In genomic region chr6:16741112-16742016, GRCh38 we compare ENCODE assay signal across 8 cellular contexts. TPM values are rescaled to one million over a fixed set of nuclear protein-coding genes. Genes with fewer than 3 reads are reported as not detected.
A peak's percentile ranks its signal among the peaks of the same experiment; 100 is the strongest.
DNase-seq lines count a peak whose midpoint lies in the region; ATAC-seq and TF ChIP-seq lines count a peak whose summit lies in the region.

No MANE protein-coding gene starts in this region.

- H3K9me3 Mint-ChIP-seq in activated naive CD8-positive, alpha-beta T cell (ENCODE audit: low read depth), result no peaks in the 10 kb centered on the region
- H3K9me3 Mint-ChIP-seq in mesothelial cell of epicardium, result no peaks in the 10 kb centered on the region

- no peaks in the 10 kb centered on the region for H3K27me3 Mint-ChIP-seq in activated naive CD8-positive, alpha-beta T cell
- no peaks in the 10 kb centered on the region for H3K27me3 Mint-ChIP-seq in mesothelial cell of epicardium (ENCODE audit: low read depth)

- CTCF ChIA-PET in GM10248 (lab: Yijun Ruan, JAX), result interaction anchor here (1.1 to 2.3 kb wide), 4 partner anchors 16 to 225 kb away, joined by 3 to 9 read pairs (median 4); no protein-coding TSS in a partner anchor

- POLR2A ChIA-PET in GM10248 (lab: Yijun Ruan, JAX), result no interaction called here

- H3K27ac Mint-ChIP-seq in activated naive CD8-positive, alpha-beta T cell, result peak overlapping the region; percentile 70
- peak overlapping the region; percentile 71 for H3K27ac Mint-ChIP-seq in mesothelial cell of epicardium

- H3K4me3 ChIP-seq in GM06990 (replicated peaks; ENCODE audit: low read depth, low read length), result no peak overlapping the region

- H3K36me3 Mint-ChIP-seq in activated naive CD8-positive, alpha-beta T cell, result peaks cover 24% of the 10 kb centered on the region
- H3K36me3 Mint-ChIP-seq in mesothelial cell of epicardium, result peaks cover 7% of the 10 kb centered on the region

- no peaks in the 10 kb centered on the region for H3K27me3 ChIP-seq in GM06990 (replicated peaks; ENCODE audit: control insufficient read depth, insufficient read depth, low read length)

- peaks cover 64% of the 10 kb centered on the region for H3K4me1 Mint-ChIP-seq in activated naive CD8-positive, alpha-beta T cell (ENCODE audit: low read depth)
- H3K4me1 Mint-ChIP-seq in mesothelial cell of epicardium, result peaks cover 84% of the 10 kb centered on the region

- TF ChIP-seq CTCF in GM06990 (IDR thresholded peaks at IDR 0.05; ENCODE audit: insufficient read depth, low read length, poor library complexity, severe bottlenecking) (no peak), mesothelial cell of epicardium (IDR thresholded peaks at IDR 0.05; ENCODE audit: unreplicated experiment) (no peak), GM10248 (IDR thresholded peaks at IDR 0.05; ENCODE audit: control extremely low read depth, extremely low read depth, low read depth, missing control alignments) (no peak)

- no peak overlapping the region for H3K4me3 Mint-ChIP-seq in activated naive CD8-positive, alpha-beta T cell
- no peak overlapping the region for H3K4me3 Mint-ChIP-seq in mesothelial cell of epicardium

- ATAC-seq in HG03108 (IDR thresholded peaks at IDR 0.05; ENCODE audit: unreplicated experiment), result peak; percentile 52

- H3K36me3 ChIP-seq in GM06990 (ENCODE audit: control insufficient read depth, insufficient read depth, low read length), result no peaks in the 10 kb centered on the region; the same call in 1 of the 2 replicates

- DNase-seq in GM06990 (ENCODE audit: extremely low read depth, insufficient read length) (peak; percentile 16), mesothelial cell of epicardium (ENCODE audit: low spot score in 2 of 2, unreplicated experiment in 2 of 2) (no peak), HUDEP-2 (lab: John Stamatoyannopoulos, UW; ENCODE audit: unreplicated experiment in 76 of 76) (no peak), NCI-H2029 (lab: John Stamatoyannopoulos, UW) (no peak), NCI-H446 treated with DMSO at 0.1 percent for 48 hours (lab: John Stamatoyannopoulos, UW) (no peak), GM10248 (ENCODE audit: extremely low spot score) (no peak)

RNA-seq across cellular contexts. Expression of gene ATXN1, which starts 19.9 kb away (rescaled TPM):
- total RNA-seq in mesothelial cell of epicardium, result 54.6 to 62.9 TPM (median 59.5 TPM) in 3 replicates
